Comparison of ENCODE assay signal across 12 cellular contexts in the genomic region with DNA sequence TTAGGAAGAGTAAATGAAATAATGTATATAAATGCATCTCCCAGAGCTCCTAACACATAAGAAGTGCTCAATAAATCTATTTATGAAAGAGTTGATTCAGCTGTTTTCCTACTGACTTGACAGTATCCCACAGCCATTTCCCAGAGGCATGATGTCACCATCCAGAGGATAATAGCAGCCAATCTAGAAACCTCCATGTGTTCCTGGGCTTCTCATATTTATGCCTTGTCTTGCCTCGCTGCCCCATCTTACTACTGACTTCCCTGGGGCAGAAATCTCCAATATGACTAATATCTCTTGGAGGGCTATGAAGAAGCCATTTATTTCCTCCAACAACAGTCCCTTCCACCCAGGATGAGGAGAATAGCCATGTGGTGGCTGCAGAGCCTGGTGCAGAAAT.
DNase-seq lines count a peak whose midpoint lies in the region; ATAC-seq and TF ChIP-seq lines count a peak whose summit lies in the region.
"Had no signal": no experiment of that assay in that cellular context is flagged by ENCODE, and none has a peak within 500 bp of the region (broad histone marks: within the 10 kb centered on the region; RNA-seq: fewer than 3 reads in every experiment).

No MANE protein-coding gene starts in this region.

- 80% methylated on average over 1 of the region's 1 CpG; no CpG with 5 or more reads in 1 of the 2 experiments for WGBS in mesodermal cell (ENCODE audit: insufficient coverage in 2 of 2), 2 experiments

- H3K4me3 ChIP-seq in coronary artery (peak overlapping the region; percentile 53), mesodermal cell (ENCODE audit: extremely low read depth, insufficient read depth, low read length, poor library complexity, severe bottlenecking) (no peak overlapping the region)
- H3K4me3 ChIP-seq: BLaER1, testis had no signal

- H3K9me3 ChIP-seq in mesodermal cell (ENCODE audit: control insufficient read depth, low read length): no peaks in the 10 kb centered on the region
- H3K9me3 ChIP-seq: testis had no signal

- peak; percentile 74 for DNase-seq in AG08395 (ENCODE audit: low spot score)
- peak; percentile 68 for DNase-seq in NCI-H226
- peak; percentile 33 for DNase-seq in coronary artery (ENCODE audit: low spot score)
- no peak for DNase-seq in CD1c-positive myeloid dendritic cell (ENCODE audit: extremely low spot score)
- DNase-seq in stimulated activated CD4-positive, alpha-beta T cell treated with anti-CD3 and anti-CD28 coated beads, Interleukin-4, amount 100 ng/mL, for 24 hours: no peak
- DNase-seq: activated CD8-positive, alpha-beta T cell treated with anti-CD3 and anti-CD28 coated beads for 36 hours; NCI-H2029; testis had no signal

- ATAC-seq in GM19023 (IDR thresholded peaks at IDR 0.05; ENCODE audit: unreplicated experiment): no peak
- ATAC-seq in HG03442 (IDR thresholded peaks at IDR 0.05; ENCODE audit: unreplicated experiment): no peak
- ATAC-seq: activated CD8-positive, alpha-beta T cell treated with anti-CD3 and anti-CD28 coated beads for 36 hours had no signal

- H3K4me1 ChIP-seq in mesodermal cell (ENCODE audit: control insufficient read depth, insufficient read depth, low read length, poor library complexity, severe bottlenecking): peaks cover 17% of the 10 kb centered on the region
- H3K4me1 ChIP-seq: testis had no signal

- TF ChIP-seq CTCF in coronary artery (IDR thresholded peaks at IDR 0.05): no peak

- no peaks in the 10 kb centered on the region for H3K36me3 ChIP-seq in mesodermal cell (ENCODE audit: control insufficient read depth, insufficient read depth, low read length)
- H3K36me3 ChIP-seq: BLaER1 had no signal

- peak overlapping the region; percentile 92 to 94 for H3K27ac ChIP-seq in coronary artery
- peak overlapping the region; percentile 60 for H3K27ac ChIP-seq in mesodermal cell (ENCODE audit: low read depth, low read length, severe bottlenecking)
- H3K27ac ChIP-seq: BLaER1, testis had no signal

Comparison
In these comparisons a context has a peak if more than half of its experiments do, and no peak if none do; other contexts are left out.
1. DNase-seq: peak in AG08395 (single experiment), NCI-H226 (single experiment) and coronary artery (single experiment); none in CD1c-positive myeloid dendritic cell (single experiment) and stimulated activated CD4-positive, alpha-beta T cell treated with anti-CD3 and anti-CD28 coated beads, Interleukin-4, amount 100 ng/mL, for 24 hours (single experiment).